8 cellular contexts compared by ENCODE assay signal in the genomic region with DNA sequence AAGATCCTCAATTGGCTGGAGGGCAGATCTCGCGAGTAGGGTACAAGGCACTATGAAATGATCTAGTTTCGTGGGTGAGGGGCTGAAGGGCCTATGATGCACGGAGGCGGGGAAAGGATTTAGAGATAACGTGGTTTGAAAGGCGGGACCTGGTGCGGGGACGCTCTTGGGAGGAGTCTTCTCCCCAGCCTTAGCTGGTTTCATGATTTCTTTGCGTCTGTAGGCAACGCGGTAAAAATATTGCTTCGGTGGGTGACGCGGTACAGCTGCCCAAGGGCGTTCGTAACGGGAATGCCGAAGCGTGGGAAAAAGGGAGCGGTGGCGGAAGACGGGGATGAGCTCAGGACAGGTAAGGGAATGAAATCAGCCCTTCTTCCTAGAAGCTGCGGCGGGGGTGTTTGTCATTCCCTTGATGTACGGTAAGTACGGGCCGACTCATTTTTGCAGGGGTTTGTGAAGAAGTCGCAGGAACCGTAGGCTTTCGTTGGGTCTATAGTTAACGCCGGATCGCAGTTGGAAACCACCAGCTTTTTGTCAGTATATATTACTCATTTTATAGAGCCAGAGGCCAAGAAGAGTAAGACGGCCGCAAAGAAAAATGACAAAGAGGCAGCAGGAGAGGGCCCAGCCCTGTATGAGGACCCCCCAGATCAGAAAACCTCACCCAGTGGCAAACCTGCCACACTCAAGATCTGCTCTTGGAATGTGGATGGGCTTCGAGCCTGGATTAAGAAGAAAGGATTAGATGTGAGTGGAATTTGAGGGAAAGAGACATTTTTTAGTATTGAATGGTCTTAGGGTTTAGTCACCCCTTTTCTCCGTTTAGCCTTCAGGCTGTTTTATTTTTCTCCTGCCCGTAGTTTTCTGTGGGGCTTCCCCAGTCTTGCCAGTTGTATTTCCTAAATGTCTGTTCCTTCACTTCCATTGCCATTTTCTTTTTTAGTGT. TPM values are rescaled to one million over a fixed set of nuclear protein-coding genes. Genes with fewer than 3 reads are reported as not detected.
A peak's percentile ranks its signal among the peaks of the same experiment; 100 is the strongest.
DNase-seq lines count a peak whose midpoint lies in the region; ATAC-seq, FAIRE-seq and TF ChIP-seq lines count a peak whose summit lies in the region.

No MANE protein-coding gene starts in this region.

- peak; percentile 24 for ATAC-seq in HG02840 (IDR thresholded peaks at IDR 0.05; ENCODE audit: low FRiP score, unreplicated experiment)

- WGBS in suprapubic skin = 1% methylated on average over 39 of the region's 39 CpGs

- H3K36me3 ChIP-seq in kidney (ENCODE audit: control insufficient read depth in 1 of 2, insufficient read depth in 2 of 2, low read length in 2 of 2) (peaks cover 29 to 50% of the 10 kb centered on the region in 2 donors), suprapubic skin (peaks cover 43% of the 10 kb centered on the region)

- H3K4me1 ChIP-seq in kidney (ENCODE audit: control insufficient read depth in 1 of 2, insufficient read depth in 1 of 2, low read depth in 1 of 2, low read length in 2 of 2) (peaks cover 17 to 18% of the 10 kb centered on the region in 2 donors), suprapubic skin (peaks cover 35% of the 10 kb centered on the region)

- TF ChIP-seq CTCF in AG10803 (conservative IDR thresholded peaks at IDR 0.05; ENCODE audit: low read length) (no peak), kidney (IDR thresholded peaks at IDR 0.05; ENCODE audit: borderline replicate concordance, extremely low read depth, insufficient read depth) (no peak), suprapubic skin (IDR thresholded peaks at IDR 0.05) (no peak)

- FAIRE-seq in GM12891 (lab: Jason Lieb, UNC) (no peak), kidney (lab: Jason Lieb, UNC) (no peak)

- DNase-seq in AG10803 (ENCODE audit: low read depth) = peak; percentile 81
- DNase-seq in GM12891 (ENCODE audit: insufficient read length, low spot score) = no peak
- DNase-seq in NCI-H2227 (lab: John Stamatoyannopoulos, UW; ENCODE audit: unreplicated experiment) = peak; percentile 91
- DNase-seq in astrocyte of the hippocampus (ENCODE audit: low read depth, low spot score) = peak; percentile 61
- DNase-seq in kidney = no peak
- DNase-seq in suprapubic skin (ENCODE audit: low spot score in 2 of 2) = peak in 1 of 2 donors; percentile 78
- DNase-seq in ureter (ENCODE audit: low spot score) = no peak

- TF ChIP-seq POLR2A in GM12891 (IDR thresholded peaks at IDR 0.05; ENCODE audit: low read depth, low read length) = no peak
- no peak for TF ChIP-seq POLR2A in suprapubic skin (IDR thresholded peaks at IDR 0.05)

- peak overlapping the region; percentile 77 for H3K4me3 ChIP-seq in AG10803 (ENCODE audit: low read length)
- peak overlapping the region; percentile 76 to 98 for H3K4me3 ChIP-seq in kidney (ENCODE audit: low read length in 2 of 2)
- peak overlapping the region; percentile 57 for H3K4me3 ChIP-seq in suprapubic skin

- intact Hi-C loops in kidney (cut with DNase I) = no loop called here

- H3K27me3 ChIP-seq in suprapubic skin = no peaks in the 10 kb centered on the region

- peak overlapping the region; percentile 55 to 92 for H3K9ac ChIP-seq in kidney (ENCODE audit: low read length in 2 of 2)

- H3K9me3 ChIP-seq in kidney (ENCODE audit: control insufficient read depth in 1 of 2, low read length in 2 of 2) (no peaks in the 10 kb centered on the region), suprapubic skin (no peaks in the 10 kb centered on the region)

- no peak for TF ChIP-seq EP300 in suprapubic skin (IDR thresholded peaks at IDR 0.05)

- H3K27ac ChIP-seq in kidney (ENCODE audit: low read depth in 2 of 2, low read length in 2 of 2) (peak overlapping the region; percentile 88 to 97), suprapubic skin (peak overlapping the region; percentile 92)

TF ChIP-seq in GM12891, 5 proteins besides CTCF, POLR2A, EP300 and RAD21:
- TF ChIP-seq POU2F2 (IDR thresholded peaks at IDR 0.05; ENCODE audit: low read depth, low read length) (no peak; the same call in 1 of the 2 replicates), POLR2AphosphoS5 (IDR thresholded peaks at IDR 0.05; ENCODE audit: low read depth, low read length) (peak; percentile 58)

RNA-seq across cellular contexts. Expression of a gene that starts 0.6 kb away (rescaled TPM):
- polyA plus RNA-seq in GM12891 (2012; ENCODE audit: low read depth, missing spikeins) = 248 TPM
- total RNA-seq in kidney (119 TPM), suprapubic skin (100 to 1,000 TPM; 119 to 133 (median 129) TPM), ureter (169 TPM)
- polyA plus RNA-seq in kidney (ENCODE audit: insufficient read depth, low read depth, low replicate concordance) = 109 TPM

RNA-seq across cellular contexts. Expression of a gene that starts 1.0 kb away (rescaled TPM):
- 30.6 TPM for polyA plus RNA-seq in GM12891 (2012; ENCODE audit: low read depth, missing spikeins)
- total RNA-seq in kidney (32.4 TPM), suprapubic skin (10 to 100 TPM; 40.8 to 91.0 (median 44.8) TPM), ureter (39.7 TPM)
- 30.3 TPM for polyA plus RNA-seq in kidney (ENCODE audit: insufficient read depth, low read depth, low replicate concordance)

RNA-seq across cellular contexts. Expression of a gene that starts 5.6 kb away (rescaled TPM):
- 25.7 TPM for polyA plus RNA-seq in GM12891 (2012; ENCODE audit: low read depth, missing spikeins)
- total RNA-seq in kidney (35.7 TPM), suprapubic skin (10 to 100 TPM; 23.7 to 36.5 (median 28.9) TPM), ureter (36.8 TPM)
- polyA plus RNA-seq in kidney (ENCODE audit: insufficient read depth, low read depth, low replicate concordance) = 33.3 TPM

RNA-seq across cellular contexts. Expression of a gene that starts 13.6 kb away (rescaled TPM):
- polyA plus RNA-seq in GM12891 (2012; ENCODE audit: low read depth, missing spikeins) = 34.3 TPM
- 80.7 TPM for total RNA-seq in kidney
- polyA plus RNA-seq in kidney (ENCODE audit: insufficient read depth, low read depth, low replicate concordance) = 183 TPM
- 10 to 100 TPM; 26.9 to 83.4 (median 52.9) TPM for total RNA-seq in suprapubic skin
- total RNA-seq in ureter = 23.8 TPM

RNA-seq across cellular contexts. Expression of a gene that starts 19.7 kb away (rescaled TPM):
- polyA plus RNA-seq in GM12891 (2012; ENCODE audit: low read depth, missing spikeins) = 0.09 TPM
- total RNA-seq in kidney (0.72 TPM), suprapubic skin (under 1 TPM in 1 of 4 donors, not detected in 3; 0.08 TPM), ureter (0.26 TPM)
- 0.24 TPM for polyA plus RNA-seq in kidney (ENCODE audit: insufficient read depth, low read depth, low replicate concordance)

Comparison
In these comparisons a context has a peak if more than half of its experiments do, and no peak if none do; other contexts are left out.
1. DNase-seq: peak in AG10803 (single experiment), NCI-H2227 (single experiment) and astrocyte of the hippocampus (single experiment); none in GM12891 (single experiment), kidney (single experiment) and ureter (single experiment).
2. Peak in every context shown above with its lines, with median percentiles within 50 percentile points of each other: H3K4me3 ChIP-seq.